ENCODE assay signal across 1 cellular context in the genomic region with DNA sequence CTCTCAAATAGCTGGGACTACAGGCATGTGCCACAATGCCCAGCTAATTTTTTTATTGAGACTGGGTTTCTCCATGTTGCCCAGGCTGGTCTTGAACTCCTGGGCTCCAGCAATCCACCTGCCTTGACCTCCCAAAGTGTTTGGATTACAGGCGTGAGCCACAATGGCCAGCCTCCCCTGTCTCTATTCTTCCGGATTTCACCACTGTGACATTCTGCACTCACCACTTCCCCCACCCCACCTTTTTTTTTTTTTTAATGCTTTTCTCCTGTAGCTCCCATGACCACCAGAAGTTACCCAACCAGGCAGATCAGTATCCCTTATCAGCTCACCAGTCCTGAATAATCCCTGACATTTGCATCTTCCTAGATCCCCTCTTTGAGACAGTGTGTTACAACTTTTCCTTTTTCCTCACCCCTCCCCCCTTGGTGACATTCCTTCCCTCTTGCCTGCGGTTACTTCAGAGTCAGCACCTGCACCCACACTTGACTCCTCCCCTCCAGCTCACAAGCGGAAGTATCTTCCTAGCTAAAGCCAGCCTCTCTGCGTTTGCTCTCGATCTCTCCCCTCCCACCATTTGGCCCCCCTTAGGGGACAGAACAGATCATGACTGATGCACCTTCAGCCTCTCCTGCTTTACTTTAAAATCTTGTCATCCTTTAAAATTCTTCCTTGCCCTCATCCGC.
TF ChIP-seq lines count a peak whose summit lies in the region.

No MANE protein-coding gene starts in this region.

TF ChIP-seq in GM12878, 131 proteins besides CTCF, POLR2A, EP300 and RAD21 (continued from another document and continues in another):
- no peak for TF ChIP-seq REST (IDR thresholded peaks at IDR 0.05; ENCODE audit: low read depth, low read length)
- TF ChIP-seq NFXL1 (IDR thresholded peaks at IDR 0.05; ENCODE audit: borderline replicate concordance): no peak
- no peak for TF ChIP-seq ZNF217 (IDR thresholded peaks at IDR 0.05)
- no peak for TF ChIP-seq SMC3 (IDR thresholded peaks at IDR 0.05; ENCODE audit: borderline replicate concordance, low read length)
- TF ChIP-seq JUNB (IDR thresholded peaks at IDR 0.05): no peak
- TF ChIP-seq MTA2 (IDR thresholded peaks at IDR 0.05; ENCODE audit: low read depth): peak; percentile 76
- TF ChIP-seq NFIC (IDR thresholded peaks at IDR 0.05; ENCODE audit: low read depth, low read length): no peak; the same call in 1 of the 2 replicates
- no peak for TF ChIP-seq RBBP5 (conservative IDR thresholded peaks at IDR 0.05)
- no peak for TF ChIP-seq KLF5 (IDR thresholded peaks at IDR 0.05; ENCODE audit: partially characterized antibody)
- TF ChIP-seq HDAC6 (IDR thresholded peaks at IDR 0.05; ENCODE audit: unreplicated experiment): no peak
- peak; percentile 25; the same call in 1 of the 2 replicates for TF ChIP-seq BMI1 (IDR thresholded peaks at IDR 0.05; ENCODE audit: borderline replicate concordance)
- no peak for TF ChIP-seq ASH2L (IDR thresholded peaks at IDR 0.05; ENCODE audit: borderline replicate concordance, low read depth)
- TF ChIP-seq NR2F1 (conservative IDR thresholded peaks at IDR 0.05): peak; percentile 14; the same call in 1 of the 2 replicates
- TF ChIP-seq SIX5 (IDR thresholded peaks at IDR 0.05; ENCODE audit: low read depth, low read length, severe bottlenecking): no peak
- TF ChIP-seq NR2C1 (IDR thresholded peaks at IDR 0.05): no peak
- TF ChIP-seq IKZF2 (IDR thresholded peaks at IDR 0.05): peak; percentile 98
- no peak for TF ChIP-seq ZBED1 (IDR thresholded peaks at IDR 0.05; ENCODE audit: borderline replicate concordance)
- no peak for TF ChIP-seq RB1 (IDR thresholded peaks at IDR 0.05; ENCODE audit: borderline replicate concordance)
- TF ChIP-seq, protein P1, sequence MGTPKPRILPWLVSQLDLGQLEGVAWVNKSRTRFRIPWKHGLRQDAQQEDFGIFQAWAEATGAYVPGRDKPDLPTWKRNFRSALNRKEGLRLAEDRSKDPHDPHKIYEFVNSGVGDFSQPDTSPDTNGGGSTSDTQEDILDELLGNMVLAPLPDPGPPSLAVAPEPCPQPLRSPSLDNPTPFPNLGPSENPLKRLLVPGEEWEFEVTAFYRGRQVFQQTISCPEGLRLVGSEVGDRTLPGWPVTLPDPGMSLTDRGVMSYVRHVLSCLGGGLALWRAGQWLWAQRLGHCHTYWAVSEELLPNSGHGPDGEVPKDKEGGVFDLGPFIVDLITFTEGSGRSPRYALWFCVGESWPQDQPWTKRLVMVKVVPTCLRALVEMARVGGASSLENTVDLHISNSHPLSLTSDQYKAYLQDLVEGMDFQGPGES (IDR thresholded peaks at IDR 0.05): no peak
- no peak for TF ChIP-seq MYB (IDR thresholded peaks at IDR 0.05; ENCODE audit: borderline replicate concordance, low read depth, low read length)
- 0 out of 2 replicates have a peak, but pooled peaks have one; percentile 30 for TF ChIP-seq ELK1 (IDR thresholded peaks at IDR 0.05; ENCODE audit: low read depth, low read length)
- no peak for TF ChIP-seq CHD1 (IDR thresholded peaks at IDR 0.05; ENCODE audit: low read depth, low read length)
- TF ChIP-seq, protein P2, sequence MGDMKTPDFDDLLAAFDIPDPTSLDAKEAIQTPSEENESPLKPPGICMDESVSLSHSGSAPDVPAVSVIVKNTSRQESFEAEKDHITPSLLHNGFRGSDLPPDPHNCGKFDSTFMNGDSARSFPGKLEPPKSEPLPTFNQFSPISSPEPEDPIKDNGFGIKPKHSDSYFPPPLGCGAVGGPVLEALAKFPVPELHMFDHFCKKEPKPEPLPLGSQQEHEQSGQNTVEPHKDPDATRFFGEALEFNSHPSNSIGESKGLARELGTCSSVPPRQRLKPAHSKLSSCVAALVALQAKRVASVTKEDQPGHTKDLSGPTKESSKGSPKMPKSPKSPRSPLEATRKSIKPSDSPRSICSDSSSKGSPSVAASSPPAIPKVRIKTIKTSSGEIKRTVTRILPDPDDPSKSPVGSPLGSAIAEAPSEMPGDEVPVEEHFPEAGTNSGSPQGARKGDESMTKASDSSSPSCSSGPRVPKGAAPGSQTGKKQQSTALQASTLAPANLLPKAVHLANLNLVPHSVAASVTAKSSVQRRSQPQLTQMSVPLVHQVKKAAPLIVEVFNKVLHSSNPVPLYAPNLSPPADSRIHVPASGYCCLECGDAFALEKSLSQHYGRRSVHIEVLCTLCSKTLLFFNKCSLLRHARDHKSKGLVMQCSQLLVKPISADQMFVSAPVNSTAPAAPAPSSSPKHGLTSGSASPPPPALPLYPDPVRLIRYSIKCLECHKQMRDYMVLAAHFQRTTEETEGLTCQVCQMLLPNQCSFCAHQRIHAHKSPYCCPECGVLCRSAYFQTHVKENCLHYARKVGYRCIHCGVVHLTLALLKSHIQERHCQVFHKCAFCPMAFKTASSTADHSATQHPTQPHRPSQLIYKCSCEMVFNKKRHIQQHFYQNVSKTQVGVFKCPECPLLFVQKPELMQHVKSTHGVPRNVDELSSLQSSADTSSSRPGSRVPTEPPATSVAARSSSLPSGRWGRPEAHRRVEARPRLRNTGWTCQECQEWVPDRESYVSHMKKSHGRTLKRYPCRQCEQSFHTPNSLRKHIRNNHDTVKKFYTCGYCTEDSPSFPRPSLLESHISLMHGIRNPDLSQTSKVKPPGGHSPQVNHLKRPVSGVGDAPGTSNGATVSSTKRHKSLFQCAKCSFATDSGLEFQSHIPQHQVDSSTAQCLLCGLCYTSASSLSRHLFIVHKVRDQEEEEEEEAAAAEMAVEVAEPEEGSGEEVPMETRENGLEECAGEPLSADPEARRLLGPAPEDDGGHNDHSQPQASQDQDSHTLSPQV (IDR thresholded peaks at IDR 0.05): no peak
- TF ChIP-seq ZBTB40 (IDR thresholded peaks at IDR 0.05; ENCODE audit: borderline replicate concordance): no peak
- peak; percentile 98 for TF ChIP-seq NBN (IDR thresholded peaks at IDR 0.05)
- no peak for TF ChIP-seq RCOR1 (conservative IDR thresholded peaks at IDR 0.05; ENCODE audit: low read depth, low read length)
- TF ChIP-seq TCF3 (IDR thresholded peaks at IDR 0.05; ENCODE audit: borderline replicate concordance, insufficient read depth, low read depth, low read length): peak; percentile 84; the same call in 1 of the 2 replicates
- no peak for TF ChIP-seq PKNOX1 (IDR thresholded peaks at IDR 0.05)
- TF ChIP-seq, protein P3, sequence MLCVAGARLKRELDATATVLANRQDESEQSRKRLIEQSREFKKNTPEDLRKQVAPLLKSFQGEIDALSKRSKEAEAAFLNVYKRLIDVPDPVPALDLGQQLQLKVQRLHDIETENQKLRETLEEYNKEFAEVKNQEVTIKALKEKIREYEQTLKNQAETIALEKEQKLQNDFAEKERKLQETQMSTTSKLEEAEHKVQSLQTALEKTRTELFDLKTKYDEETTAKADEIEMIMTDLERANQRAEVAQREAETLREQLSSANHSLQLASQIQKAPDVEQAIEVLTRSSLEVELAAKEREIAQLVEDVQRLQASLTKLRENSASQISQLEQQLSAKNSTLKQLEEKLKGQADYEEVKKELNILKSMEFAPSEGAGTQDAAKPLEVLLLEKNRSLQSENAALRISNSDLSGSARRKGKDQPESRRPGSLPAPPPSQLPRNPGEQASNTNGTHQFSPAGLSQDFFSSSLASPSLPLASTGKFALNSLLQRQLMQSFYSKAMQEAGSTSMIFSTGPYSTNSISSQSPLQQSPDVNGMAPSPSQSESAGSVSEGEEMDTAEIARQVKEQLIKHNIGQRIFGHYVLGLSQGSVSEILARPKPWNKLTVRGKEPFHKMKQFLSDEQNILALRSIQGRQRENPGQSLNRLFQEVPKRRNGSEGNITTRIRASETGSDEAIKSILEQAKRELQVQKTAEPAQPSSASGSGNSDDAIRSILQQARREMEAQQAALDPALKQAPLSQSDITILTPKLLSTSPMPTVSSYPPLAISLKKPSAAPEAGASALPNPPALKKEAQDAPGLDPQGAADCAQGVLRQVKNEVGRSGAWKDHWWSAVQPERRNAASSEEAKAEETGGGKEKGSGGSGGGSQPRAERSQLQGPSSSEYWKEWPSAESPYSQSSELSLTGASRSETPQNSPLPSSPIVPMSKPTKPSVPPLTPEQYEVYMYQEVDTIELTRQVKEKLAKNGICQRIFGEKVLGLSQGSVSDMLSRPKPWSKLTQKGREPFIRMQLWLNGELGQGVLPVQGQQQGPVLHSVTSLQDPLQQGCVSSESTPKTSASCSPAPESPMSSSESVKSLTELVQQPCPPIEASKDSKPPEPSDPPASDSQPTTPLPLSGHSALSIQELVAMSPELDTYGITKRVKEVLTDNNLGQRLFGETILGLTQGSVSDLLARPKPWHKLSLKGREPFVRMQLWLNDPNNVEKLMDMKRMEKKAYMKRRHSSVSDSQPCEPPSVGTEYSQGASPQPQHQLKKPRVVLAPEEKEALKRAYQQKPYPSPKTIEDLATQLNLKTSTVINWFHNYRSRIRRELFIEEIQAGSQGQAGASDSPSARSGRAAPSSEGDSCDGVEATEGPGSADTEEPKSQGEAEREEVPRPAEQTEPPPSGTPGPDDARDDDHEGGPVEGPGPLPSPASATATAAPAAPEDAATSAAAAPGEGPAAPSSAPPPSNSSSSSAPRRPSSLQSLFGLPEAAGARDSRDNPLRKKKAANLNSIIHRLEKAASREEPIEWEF (IDR thresholded peaks at IDR 0.05; ENCODE audit: insufficient replicate concordance, low read depth, low read length): no peak
- peak; percentile 91 for TF ChIP-seq IKZF1 (conservative IDR thresholded peaks at IDR 0.05)
- TF ChIP-seq NR2C2 (IDR thresholded peaks at IDR 0.05; ENCODE audit: borderline replicate concordance, control insufficient read depth, insufficient read length, low read depth): no peak
- no peak for TF ChIP-seq KAT2A (conservative IDR thresholded peaks at IDR 0.05; ENCODE audit: control insufficient read depth, low read depth, low read length)
- no peak for TF ChIP-seq GABPA (IDR thresholded peaks at IDR 0.05; ENCODE audit: low read depth)
- TF ChIP-seq SREBF2 (IDR thresholded peaks at IDR 0.05; ENCODE audit: low read length): no peak
- peak; percentile 91 for TF ChIP-seq ZNF384 (IDR thresholded peaks at IDR 0.05; ENCODE audit: borderline replicate concordance, low read depth, low read length)
- TF ChIP-seq YY1 (IDR thresholded peaks at IDR 0.05; ENCODE audit: low read depth, low read length): no peak; the same call in 1 of the 2 replicates
- TF ChIP-seq SPI1 (IDR thresholded peaks at IDR 0.05; ENCODE audit: borderline replicate concordance, insufficient read depth, low read depth, low read length): no peak
